20 cellular contexts compared by ENCODE assay signal in the genomic region with DNA sequence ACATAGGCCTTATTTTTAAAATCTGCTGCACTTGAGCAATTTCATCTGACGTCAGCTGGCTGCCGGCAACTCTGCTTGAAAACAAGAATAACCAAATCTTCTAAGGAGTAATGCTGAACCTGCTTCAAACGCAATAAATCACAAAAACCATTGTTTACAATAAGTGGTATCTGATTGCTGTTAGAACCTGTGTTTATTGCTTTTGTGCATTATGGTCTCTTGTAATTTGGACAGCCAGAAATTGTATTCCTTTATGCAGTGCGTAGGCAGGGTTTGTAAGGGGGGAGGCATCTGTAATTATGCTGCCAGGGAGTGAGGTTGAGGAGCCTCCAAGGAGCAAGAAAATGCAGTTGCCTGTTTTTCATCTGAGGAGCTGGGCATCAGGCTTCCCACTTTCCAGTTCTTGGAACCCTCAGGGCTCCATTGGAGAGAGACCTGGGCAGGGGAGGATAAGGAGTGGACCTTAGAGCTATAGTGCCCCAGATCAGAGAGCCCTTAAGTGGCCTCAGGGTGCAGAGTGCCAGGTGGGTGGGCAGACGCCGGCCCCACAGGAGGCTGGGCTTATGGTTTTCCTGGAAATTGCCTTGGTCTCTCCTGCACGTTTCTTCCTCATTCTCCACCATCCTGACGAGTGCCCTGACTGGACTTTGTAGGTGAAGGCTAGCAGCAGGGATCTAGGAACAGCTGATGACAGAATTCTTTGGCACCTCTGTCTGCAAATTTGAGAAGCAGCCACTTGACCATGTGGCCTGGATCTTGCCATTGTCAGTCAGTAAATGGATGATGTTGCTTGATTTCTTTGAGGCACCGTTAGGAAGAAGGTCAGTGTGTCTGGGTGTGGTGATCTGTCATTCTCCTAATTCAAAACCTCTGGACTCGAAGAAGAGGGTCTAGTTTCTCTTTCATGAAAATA.
A peak's percentile ranks its signal among the peaks of the same experiment; 100 is the strongest.
DNase-seq lines count a peak whose midpoint lies in the region; ATAC-seq and TF ChIP-seq lines count a peak whose summit lies in the region.
"Had no signal": no experiment of that assay in that cellular context is flagged by ENCODE, and none has a peak within 500 bp of the region (broad histone marks: within the 10 kb centered on the region; RNA-seq: fewer than 3 reads in every experiment).

No MANE protein-coding gene starts in this region.

- H3K4me3 Mint-ChIP-seq in activated T-helper 1 cell treated with anti-CD3 and anti-CD28 coated beads, Interleukin-12 subunit alpha, Interleukin-12 subunit beta, Interleukin-2, Interleukin-4 antibody, amounts not matched to agents 30 ng/mL and 10 ng/mL and 1 ng/mL, durations not matched to agents 14 hours and 24 hours and 36 hours, result no peak overlapping the region
- H3K4me3 Mint-ChIP-seq: activated CD8-positive, alpha-beta T cell treated with anti-CD3 and anti-CD28 coated beads for 36 hours; activated naive CD8-positive, alpha-beta T cell; activated T-cell treated with anti-CD3 and anti-CD28 coated beads, Interleukin-2, amount 50 U/mL, for 4 hours; CD4-positive, alpha-beta T cell had no signal

- CTCF ChIA-PET in HEK293 (lab: Yijun Ruan, JAX), result no interaction called here

- intact Hi-C loops in left ventricle myocardium superior (cut with micrococcal nuclease), result no loop called here
- intact Hi-C loops in activated T-helper 1 cell treated with anti-CD3 and anti-CD28 coated beads, Interleukin-12 subunit alpha, Interleukin-12 subunit beta, Interleukin-2, Interleukin-4 antibody, amounts not matched to agents 30 ng/mL and 10 ng/mL and 1 ng/mL, durations not matched to agents 14 hours and 24 hours and 36 hours (cut with micrococcal nuclease), result no loop called here

- no peaks in the 10 kb centered on the region for H3K9me3 ChIP-seq in HEK293 (ENCODE audit: control insufficient read depth, insufficient read depth, low read depth, low read length)
- H3K9me3 ChIP-seq: MG63 had no signal

- H3K36me3 ChIP-seq in HEK293 (ENCODE audit: control insufficient read depth in 2 of 2, insufficient read depth in 1 of 2, low read length in 2 of 2), result no peaks in the 10 kb centered on the region
- no peaks in the 10 kb centered on the region for H3K36me3 ChIP-seq in rectal smooth muscle tissue (ENCODE audit: control insufficient read depth, insufficient read depth, low read length)
- H3K36me3 ChIP-seq: MG63 had no signal

- H3K4me1 ChIP-seq in HEK293 (ENCODE audit: control insufficient read depth, insufficient read depth, low read length) (peaks cover 14% of the 10 kb centered on the region), rectal smooth muscle tissue (ENCODE audit: control insufficient read depth, insufficient read depth, low read length) (peaks cover 18% of the 10 kb centered on the region)

- no peak overlapping the region for H3K27ac Mint-ChIP-seq in activated T-helper 1 cell treated with anti-CD3 and anti-CD28 coated beads, Interleukin-12 subunit alpha, Interleukin-12 subunit beta, Interleukin-2, Interleukin-4 antibody, amounts not matched to agents 30 ng/mL and 10 ng/mL and 1 ng/mL, durations not matched to agents 14 hours and 24 hours and 36 hours
- H3K27ac Mint-ChIP-seq: activated CD8-positive, alpha-beta T cell treated with anti-CD3 and anti-CD28 coated beads for 36 hours; activated naive CD8-positive, alpha-beta T cell; CD4-positive, alpha-beta T cell had no signal

- H3K9me3 Mint-ChIP-seq in activated T-helper 1 cell treated with anti-CD3 and anti-CD28 coated beads, Interleukin-12 subunit alpha, Interleukin-12 subunit beta, Interleukin-2, Interleukin-4 antibody, amounts not matched to agents 30 ng/mL and 10 ng/mL and 1 ng/mL, durations not matched to agents 14 hours and 24 hours and 36 hours, result no peaks in the 10 kb centered on the region
- H3K9me3 Mint-ChIP-seq: activated CD8-positive, alpha-beta T cell treated with anti-CD3 and anti-CD28 coated beads for 36 hours; activated T-cell treated with anti-CD3 and anti-CD28 coated beads, Interleukin-2, amount 50 U/mL, for 4 hours; CD4-positive, alpha-beta T cell had no signal

- no peak overlapping the region for H3K9ac ChIP-seq in rectal smooth muscle tissue (ENCODE audit: low read length)

- H3K27ac ChIP-seq in HEK293 (ENCODE audit: extremely low read depth, low read depth, low read length) (no peak overlapping the region), VCaP (peak overlapping the region; percentile 64), rectal smooth muscle tissue (ENCODE audit: low read depth, low read length) (peak overlapping the region; percentile 92)

- H3K36me3 Mint-ChIP-seq in activated T-helper 1 cell treated with anti-CD3 and anti-CD28 coated beads, Interleukin-12 subunit alpha, Interleukin-12 subunit beta, Interleukin-2, Interleukin-4 antibody, amounts not matched to agents 30 ng/mL and 10 ng/mL and 1 ng/mL, durations not matched to agents 14 hours and 24 hours and 36 hours (ENCODE audit: low read depth), result no peaks in the 10 kb centered on the region
- H3K36me3 Mint-ChIP-seq: activated naive CD8-positive, alpha-beta T cell had no signal

- no peaks in the 10 kb centered on the region for H3K27me3 ChIP-seq in rectal smooth muscle tissue (ENCODE audit: control insufficient read depth, insufficient read depth, low read length)
- H3K27me3 ChIP-seq: MG63 had no signal

- no peaks in the 10 kb centered on the region for H3K4me1 Mint-ChIP-seq in activated T-helper 1 cell treated with anti-CD3 and anti-CD28 coated beads, Interleukin-12 subunit alpha, Interleukin-12 subunit beta, Interleukin-2, Interleukin-4 antibody, amounts not matched to agents 30 ng/mL and 10 ng/mL and 1 ng/mL, durations not matched to agents 14 hours and 24 hours and 36 hours (ENCODE audit: low read depth)

- peak; percentile 73 for ATAC-seq in left ventricle myocardium superior
- no peak for ATAC-seq in GM18858 (IDR thresholded peaks at IDR 0.05; ENCODE audit: unreplicated experiment)
- ATAC-seq: activated CD8-positive, alpha-beta T cell treated with anti-CD3 and anti-CD28 coated beads for 36 hours; activated T-cell treated with anti-CD3 and anti-CD28 coated beads, Interleukin-2, amount 50 U/mL, for 4 hours had no signal

- TF ChIP-seq CTCF in HEK293 (tag by site-specific recombination; IDR thresholded peaks at IDR 0.05) (no peak), VCaP (conservative IDR thresholded peaks at IDR 0.05) (no peak)

- POLR2A ChIA-PET in HEK293 (lab: Yijun Ruan, JAX), result no interaction called here

- peaks cover 29% of the 10 kb centered on the region for H3K27me3 Mint-ChIP-seq in activated T-helper 1 cell treated with anti-CD3 and anti-CD28 coated beads, Interleukin-12 subunit alpha, Interleukin-12 subunit beta, Interleukin-2, Interleukin-4 antibody, amounts not matched to agents 30 ng/mL and 10 ng/mL and 1 ng/mL, durations not matched to agents 14 hours and 24 hours and 36 hours (ENCODE audit: insufficient read depth)

- H3K4me3 ChIP-seq in HEK293 (ENCODE audit: low read depth, low read length) (no peak overlapping the region), rectal smooth muscle tissue (ENCODE audit: low read length) (peak overlapping the region; percentile 1)
- H3K4me3 ChIP-seq: MG63 had no signal

- no peak for DNase-seq in left ventricle myocardium superior
- DNase-seq in GM19240 (ENCODE audit: insufficient read length, low spot score), result no peak
- DNase-seq in NCI-H187 treated with DMSO at 0.1 percent for 48 hours (lab: John Stamatoyannopoulos, UW), result no peak
- no peak for DNase-seq in activated T-helper 1 cell treated with anti-CD3 and anti-CD28 coated beads, Interleukin-12 subunit alpha, Interleukin-12 subunit beta, Interleukin-2, Interleukin-4 antibody, amounts not matched to agents 30 ng/mL and 10 ng/mL and 1 ng/mL, durations not matched to agents 14 hours and 24 hours and 36 hours (ENCODE audit: low spot score)
- DNase-seq: activated CD8-positive, alpha-beta T cell treated with anti-CD3 and anti-CD28 coated beads for 36 hours; activated T-cell treated with anti-CD3 and anti-CD28 coated beads, Interleukin-2, amount 50 U/mL, for 4 hours; CD4-positive, alpha-beta T cell; DND-41; kidney glomerular epithelial cell; MG63; NCI-H2029; NCI-H524; SIG-M5; stimulated activated CD4-positive, alpha-beta T cell treated with anti-CD3 and anti-CD28 coated beads, Interleukin-2, amount 100 ng/mL, for 24 hours; T-helper 1 cell had no signal

TF ChIP-seq in HEK293, 187 proteins besides CTCF, POLR2A, EP300 and RAD21 (continues in another document):
- TF ChIP-seq OSR2 (tag by site-specific recombination; IDR thresholded peaks at IDR 0.05), result peak; percentile 66; the same call in 1 of the 2 replicates
- no peak for TF ChIP-seq SALL2 (tag by site-specific recombination; IDR thresholded peaks at IDR 0.05; ENCODE audit: borderline replicate concordance)
- TF ChIP-seq ZNF140 (tag by site-specific recombination; IDR thresholded peaks at IDR 0.05), result no peak
- TF ChIP-seq GLIS2 (tag by site-specific recombination; IDR thresholded peaks at IDR 0.05), result no peak
- TF ChIP-seq ZNF670 (tag by site-specific recombination; IDR thresholded peaks at IDR 0.05; ENCODE audit: low read depth), result no peak
- TF ChIP-seq ZNF302 (tag by site-specific recombination; IDR thresholded peaks at IDR 0.05; ENCODE audit: low read depth), result no peak
- no peak for TF ChIP-seq ZNF248 (tag by site-specific recombination; IDR thresholded peaks at IDR 0.05)
- no peak for TF ChIP-seq ZNF777 (tag by site-specific recombination; IDR thresholded peaks at IDR 0.05; ENCODE audit: borderline replicate concordance)
- TF ChIP-seq ZNF341 (tag by site-specific recombination; IDR thresholded peaks at IDR 0.05; ENCODE audit: low read depth), result no peak
- no peak for TF ChIP-seq ZNF423 (tag by site-specific recombination; IDR thresholded peaks at IDR 0.05)
- TF ChIP-seq ZNF350 (tag by site-specific recombination; IDR thresholded peaks at IDR 0.05), result no peak
- TF ChIP-seq, protein P1, sequence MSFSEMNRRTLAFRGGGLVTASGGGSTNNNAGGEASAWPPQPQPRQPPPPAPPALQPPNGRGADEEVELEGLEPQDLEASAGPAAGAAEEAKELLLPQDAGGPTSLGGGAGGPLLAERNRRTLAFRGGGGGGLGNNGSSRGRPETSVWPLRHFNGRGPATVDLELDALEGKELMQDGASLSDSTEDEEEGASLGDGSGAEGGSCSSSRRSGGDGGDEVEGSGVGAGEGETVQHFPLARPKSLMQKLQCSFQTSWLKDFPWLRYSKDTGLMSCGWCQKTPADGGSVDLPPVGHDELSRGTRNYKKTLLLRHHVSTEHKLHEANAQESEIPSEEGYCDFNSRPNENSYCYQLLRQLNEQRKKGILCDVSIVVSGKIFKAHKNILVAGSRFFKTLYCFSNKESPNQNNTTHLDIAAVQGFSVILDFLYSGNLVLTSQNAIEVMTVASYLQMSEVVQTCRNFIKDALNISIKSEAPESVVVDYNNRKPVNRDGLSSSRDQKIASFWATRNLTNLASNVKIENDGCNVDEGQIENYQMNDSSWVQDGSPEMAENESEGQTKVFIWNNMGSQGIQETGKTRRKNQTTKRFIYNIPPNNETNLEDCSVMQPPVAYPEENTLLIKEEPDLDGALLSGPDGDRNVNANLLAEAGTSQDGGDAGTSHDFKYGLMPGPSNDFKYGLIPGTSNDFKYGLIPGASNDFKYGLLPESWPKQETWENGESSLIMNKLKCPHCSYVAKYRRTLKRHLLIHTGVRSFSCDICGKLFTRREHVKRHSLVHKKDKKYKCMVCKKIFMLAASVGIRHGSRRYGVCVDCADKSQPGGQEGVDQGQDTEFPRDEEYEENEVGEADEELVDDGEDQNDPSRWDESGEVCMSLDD (tag by site-specific recombination; IDR thresholded peaks at IDR 0.05), result no peak
